Comparison of ENCODE assay signal across 1 cellular context in genomic region chr16:74094514-74094913, GRCh38.
TF ChIP-seq lines count a peak whose summit lies in the region.

No MANE protein-coding gene starts in this region.

TF ChIP-seq in GM12878, 131 proteins besides CTCF, POLR2A, EP300 and RAD21 (continued from another document):
- TF ChIP-seq IRF3 (IDR thresholded peaks at IDR 0.05) (no peak), SREBF1 (IDR thresholded peaks at IDR 0.05; ENCODE audit: low read length) (no peak), MAX (IDR thresholded peaks at IDR 0.05; ENCODE audit: low read depth, low read length) (no peak), NFYA (IDR thresholded peaks at IDR 0.05; ENCODE audit: borderline replicate concordance, low read depth, low read length) (no peak), CBFB (IDR thresholded peaks at IDR 0.05; ENCODE audit: low read depth) (no peak), NR2C2 (IDR thresholded peaks at IDR 0.05; ENCODE audit: borderline replicate concordance, control insufficient read depth, insufficient read length, low read depth) (no peak), BRCA1 (IDR thresholded peaks at IDR 0.05; ENCODE audit: low read depth, low read length) (no peak), HDAC6 (IDR thresholded peaks at IDR 0.05; ENCODE audit: unreplicated experiment) (no peak), BHLHE40 (IDR thresholded peaks at IDR 0.05; ENCODE audit: borderline replicate concordance in 1 of 2, low read depth in 2 of 2, low read length in 1 of 2) (no peak), HDGF (IDR thresholded peaks at IDR 0.05) (no peak), SMAD5 (IDR thresholded peaks at IDR 0.05; ENCODE audit: low read depth) (no peak), HDAC2 (IDR thresholded peaks at IDR 0.05) (no peak), ZNF217 (IDR thresholded peaks at IDR 0.05) (no peak; the same call in 1 of the 2 replicates), IRF4 (IDR thresholded peaks at IDR 0.05; ENCODE audit: low read depth, low read length) (no peak), ZNF24 (IDR thresholded peaks at IDR 0.05) (peak; percentile 42; the same call in 1 of the 2 replicates), POLR2AphosphoS5 (IDR thresholded peaks at IDR 0.05; ENCODE audit: low read length) (no peak), GABPA (IDR thresholded peaks at IDR 0.05; ENCODE audit: low read depth) (no peak), NR2F1 (conservative IDR thresholded peaks at IDR 0.05) (peak; percentile 60), PKNOX1 (IDR thresholded peaks at IDR 0.05) (no peak), BCL3 (IDR thresholded peaks at IDR 0.05; ENCODE audit: borderline replicate concordance, insufficient read depth, low read depth, low read length, poor library complexity, severe bottlenecking) (no peak), ZNF592 (IDR thresholded peaks at IDR 0.05) (no peak), DPF2 (IDR thresholded peaks at IDR 0.05) (peak; percentile 81), IKZF2 (IDR thresholded peaks at IDR 0.05) (peak in 1 of 2 experiments; percentile 62; a peak in 3 of 4 replicates)
TF ChIP-seq in GM12878: peak in this region for 11.
